In genomic region chr17:81910840-81911276, GRCh38 we compare ENCODE assay signal across 9 cellular contexts. TPM values are rescaled to one million over a fixed set of nuclear protein-coding genes. Genes with fewer than 3 reads are reported as not detected.
DNase-seq lines count a peak whose midpoint lies in the region; ATAC-seq and TF ChIP-seq lines count a peak whose summit lies in the region.
"Had no signal": no experiment of that assay in that cellular context is flagged by ENCODE, and none has a peak within 500 bp of the region (broad histone marks: within the 10 kb centered on the region; RNA-seq: fewer than 3 reads in every experiment).

No MANE protein-coding gene starts in this region.

- no peak overlapping the region for H3K27ac ChIP-seq in iPS-18a (ENCODE audit: low read length)

- peak overlapping the region; percentile 69 for H3K4me3 ChIP-seq in iPS-18a (ENCODE audit: low read length)

- peak overlapping the region; percentile 38 for H3K9ac ChIP-seq in iPS-18a (ENCODE audit: low read length)

- H3K27me3 ChIP-seq in iPS-18a (ENCODE audit: control insufficient read depth, insufficient read depth, low read length): peaks cover 12% of the 10 kb centered on the region

- ATAC-seq in stimulated activated naive CD8-positive, alpha-beta T cell treated with anti-CD3 and anti-CD28 coated beads, Interleukin-15, Interleukin-2, amounts not matched to agents 100 U/mL and 50 U/mL, for 24 hours: no peak
- peak; percentile 24 for ATAC-seq in HG03066 (IDR thresholded peaks at IDR 0.05; ENCODE audit: low read depth, unreplicated experiment)
- ATAC-seq in activated CD8-positive, alpha-beta T cell treated with anti-CD3 and anti-CD28 coated beads for 36 hours: no peak
- peak; percentile 48 to 56 for ATAC-seq in stimulated activated naive B cell treated with anti-CD40 and anti-IgM and Interleukin-4, amounts not matched to agents 10 μg/mL and 1 μg/mL and 100 μg/mL, for 72 hours (replicated peaks)
- ATAC-seq in esophagus mucosa: no peak

- no peak for DNase-seq in stimulated activated naive CD8-positive, alpha-beta T cell treated with anti-CD3 and anti-CD28 coated beads, Interleukin-15, Interleukin-2, amounts not matched to agents 100 U/mL and 50 U/mL, for 24 hours
- no peak for DNase-seq in activated CD8-positive, alpha-beta T cell treated with anti-CD3 and anti-CD28 coated beads for 36 hours
- DNase-seq in stimulated activated naive B cell treated with anti-CD40 and anti-IgM and Interleukin-4, amounts not matched to agents 10 μg/mL and 1 μg/mL and 100 μg/mL, for 72 hours: no peak
- no peak for DNase-seq in islet precursor cell

- H3K27ac Mint-ChIP-seq in stimulated activated naive CD8-positive, alpha-beta T cell treated with anti-CD3 and anti-CD28 coated beads, Interleukin-15, Interleukin-2, amounts not matched to agents 100 ng/mL and 50 ng/mL, for 24 hours: no peak overlapping the region
- no peak overlapping the region for H3K27ac Mint-ChIP-seq in activated CD8-positive, alpha-beta T cell treated with anti-CD3 and anti-CD28 coated beads for 36 hours
- no peak overlapping the region for H3K27ac Mint-ChIP-seq in stimulated activated naive B cell treated with anti-CD40 and anti-IgM and Interleukin-4, amounts not matched to agents 10 μg/mL and 1 μg/mL and 100 μg/mL, for 72 hours

- H3K4me3 Mint-ChIP-seq in stimulated activated naive CD8-positive, alpha-beta T cell treated with anti-CD3 and anti-CD28 coated beads, Interleukin-15, Interleukin-2, amounts not matched to agents 100 ng/mL and 50 ng/mL, for 24 hours: peak overlapping the region; percentile 85
- peak overlapping the region; percentile 84 for H3K4me3 Mint-ChIP-seq in activated CD8-positive, alpha-beta T cell treated with anti-CD3 and anti-CD28 coated beads for 36 hours
- H3K4me3 Mint-ChIP-seq in stimulated activated naive B cell treated with anti-CD40 and anti-IgM and Interleukin-4, amounts not matched to agents 10 μg/mL and 1 μg/mL and 100 μg/mL, for 72 hours: peak overlapping the region; percentile 81 to 86

- peaks cover 10% of the 10 kb centered on the region for H3K4me1 Mint-ChIP-seq in stimulated activated naive CD8-positive, alpha-beta T cell treated with anti-CD3 and anti-CD28 coated beads, Interleukin-15, Interleukin-2, amounts not matched to agents 100 ng/mL and 50 ng/mL, for 24 hours (ENCODE audit: low read depth)
- H3K4me1 Mint-ChIP-seq in activated CD8-positive, alpha-beta T cell treated with anti-CD3 and anti-CD28 coated beads for 36 hours (ENCODE audit: low read depth): peaks cover 12% of the 10 kb centered on the region
- peaks cover 20 to 31% of the 10 kb centered on the region in 2 donors for H3K4me1 Mint-ChIP-seq in stimulated activated naive B cell treated with anti-CD40 and anti-IgM and Interleukin-4, amounts not matched to agents 10 μg/mL and 1 μg/mL and 100 μg/mL, for 72 hours

- H3K4me1 ChIP-seq in iPS-18a (ENCODE audit: control insufficient read depth, low read depth, low read length): peaks cover 9% of the 10 kb centered on the region

- no peak for TF ChIP-seq CTCF in activated CD8-positive, alpha-beta T cell treated with anti-CD3 and anti-CD28 coated beads for 36 hours (IDR thresholded peaks at IDR 0.05)

- H3K9me3 ChIP-seq in iPS-18a (ENCODE audit: control insufficient read depth, low read depth, low read length): no peaks in the 10 kb centered on the region

- H3K36me3 ChIP-seq in iPS-18a (ENCODE audit: control insufficient read depth, low read depth, low read length): peaks cover 21% of the 10 kb centered on the region

- peaks cover 19% of the 10 kb centered on the region for H3K36me3 Mint-ChIP-seq in stimulated activated naive CD8-positive, alpha-beta T cell treated with anti-CD3 and anti-CD28 coated beads, Interleukin-15, Interleukin-2, amounts not matched to agents 100 ng/mL and 50 ng/mL, for 24 hours (ENCODE audit: low read depth)
- H3K36me3 Mint-ChIP-seq in activated CD8-positive, alpha-beta T cell treated with anti-CD3 and anti-CD28 coated beads for 36 hours (ENCODE audit: low read depth): peaks cover 13% of the 10 kb centered on the region
- peaks cover 43 to 45% of the 10 kb centered on the region in 2 donors for H3K36me3 Mint-ChIP-seq in stimulated activated naive B cell treated with anti-CD40 and anti-IgM and Interleukin-4, amounts not matched to agents 10 μg/mL and 1 μg/mL and 100 μg/mL, for 72 hours

- intact Hi-C loops in activated CD8-positive, alpha-beta T cell treated with anti-CD3 and anti-CD28 coated beads for 36 hours (cut with micrococcal nuclease): no loop called here

- CTCF ChIA-PET in activated CD8-positive, alpha-beta T cell treated with anti-CD3 and anti-CD28 coated beads for 36 hours (lab: Charles Lee): no interaction called here

- POLR2A ChIA-PET in activated CD8-positive, alpha-beta T cell treated with anti-CD3 and anti-CD28 coated beads for 36 hours (lab: Charles Lee): interaction anchor here (1.6 kb wide), 2 partner anchors 13 to 16 kb away, joined by 6 read pairs; partner anchors contain the start of gene MAFG

- H3K27me3 Mint-ChIP-seq in stimulated activated naive CD8-positive, alpha-beta T cell treated with anti-CD3 and anti-CD28 coated beads, Interleukin-15, Interleukin-2, amounts not matched to agents 100 ng/mL and 50 ng/mL, for 24 hours: no peaks in the 10 kb centered on the region
- H3K27me3 Mint-ChIP-seq in activated CD8-positive, alpha-beta T cell treated with anti-CD3 and anti-CD28 coated beads for 36 hours: no peaks in the 10 kb centered on the region
- H3K27me3 Mint-ChIP-seq in stimulated activated naive B cell treated with anti-CD40 and anti-IgM and Interleukin-4, amounts not matched to agents 10 μg/mL and 1 μg/mL and 100 μg/mL, for 72 hours: no peaks in the 10 kb centered on the region

- no peaks in the 10 kb centered on the region for H3K9me3 Mint-ChIP-seq in stimulated activated naive CD8-positive, alpha-beta T cell treated with anti-CD3 and anti-CD28 coated beads, Interleukin-15, Interleukin-2, amounts not matched to agents 100 ng/mL and 50 ng/mL, for 24 hours
- no peaks in the 10 kb centered on the region for H3K9me3 Mint-ChIP-seq in activated CD8-positive, alpha-beta T cell treated with anti-CD3 and anti-CD28 coated beads for 36 hours
- H3K9me3 Mint-ChIP-seq in stimulated activated naive B cell treated with anti-CD40 and anti-IgM and Interleukin-4, amounts not matched to agents 10 μg/mL and 1 μg/mL and 100 μg/mL, for 72 hours: no peaks in the 10 kb centered on the region

RNA-seq across cellular contexts. Expression of gene PCYT2, which starts 0.3 kb away (rescaled TPM):
- 10 to 100 TPM; 20.5 to 22.6 TPM for total RNA-seq in activated CD8-positive, alpha-beta T cell treated with anti-CD3 and anti-CD28 coated beads for 36 hours
- 36.7 TPM for total RNA-seq in esophagus mucosa

RNA-seq across cellular contexts. Expression of gene SIRT7, which starts 7.1 kb away (rescaled TPM):
- 10 to 100 TPM; 28.1 to 32.0 TPM for total RNA-seq in activated CD8-positive, alpha-beta T cell treated with anti-CD3 and anti-CD28 coated beads for 36 hours
- total RNA-seq in esophagus mucosa: 46.2 TPM

RNA-seq across cellular contexts. Expression of gene NPB, which starts 8.8 kb away (rescaled TPM):
- total RNA-seq in activated CD8-positive, alpha-beta T cell treated with anti-CD3 and anti-CD28 coated beads for 36 hours: under 1 TPM in 1 of 2 experiments, not detected in 1; 0.18 TPM
- total RNA-seq in esophagus mucosa: 0.24 TPM
- total RNA-seq: lung microvascular endothelial cell had no signal

RNA-seq across cellular contexts. Expression of gene MAFG, which starts 16.7 kb away (rescaled TPM):
- total RNA-seq in activated CD8-positive, alpha-beta T cell treated with anti-CD3 and anti-CD28 coated beads for 36 hours: 10 to 100 TPM; 12.4 to 14.1 TPM
- 12.3 TPM for total RNA-seq in esophagus mucosa

RNA-seq across cellular contexts. Expression of gene ANAPC11, which starts 19.3 kb away (rescaled TPM):
- total RNA-seq in activated CD8-positive, alpha-beta T cell treated with anti-CD3 and anti-CD28 coated beads for 36 hours: 100 to 1,000 TPM; 122 to 130 TPM
- 113 TPM for total RNA-seq in esophagus mucosa

Comparison
In these comparisons a context has a peak if more than half of its experiments do, and no peak if none do; other contexts are left out.
1. ATAC-seq: peak in HG03066 (single experiment) and stimulated activated naive B cell treated with anti-CD40 and anti-IgM and Interleukin-4, amounts not matched to agents 10 μg/mL and 1 μg/mL and 100 μg/mL, for 72 hours (2 of 2); none in stimulated activated naive CD8-positive, alpha-beta T cell treated with anti-CD3 and anti-CD28 coated beads, Interleukin-15, Interleukin-2, amounts not matched to agents 100 U/mL and 50 U/mL, for 24 hours (single experiment), activated CD8-positive, alpha-beta T cell treated with anti-CD3 and anti-CD28 coated beads for 36 hours (single experiment) and esophagus mucosa (single experiment).
2. Peak in every context shown above with its lines, with median percentiles within 50 percentile points of each other: H3K4me3 Mint-ChIP-seq.